8 cellular contexts compared by ENCODE assay signal in genomic region chr14:31026395-31027096, GRCh38. TPM values are rescaled to one million over a fixed set of nuclear protein-coding genes. Genes with fewer than 3 reads are reported as not detected.
DNase-seq lines count a peak whose midpoint lies in the region; ATAC-seq and TF ChIP-seq lines count a peak whose summit lies in the region.

No MANE protein-coding gene starts in this region.

- H4K20me1 ChIP-seq in PC-3 (ENCODE audit: low read length): peaks cover 28% of the 10 kb centered on the region

- no peaks in the 10 kb centered on the region for H3K9me3 ChIP-seq in PC-3 (ENCODE audit: low read length)
- H3K9me3 ChIP-seq in muscle layer of colon (ENCODE audit: low read length): no peaks in the 10 kb centered on the region

- H3K9ac ChIP-seq in PC-3 (ENCODE audit: low read length): peak overlapping the region; percentile 99
- peak overlapping the region; percentile 87 for H3K9ac ChIP-seq in muscle layer of colon (ENCODE audit: low read length)

- H3K9me2 ChIP-seq in PC-3 (replicated peaks; ENCODE audit: low read length): no peaks in the 10 kb centered on the region

- peak; percentile 95 for DNase-seq in DMS53 (lab: John Stamatoyannopoulos, UW)
- peak; percentile 91 for DNase-seq in Jurkat, Clone E6-1 (ENCODE audit: low read depth, low spot score)
- peak; percentile 98 for DNase-seq in PC-3
- DNase-seq in activated T-cell treated with anti-CD3 and anti-CD28 coated beads, Interleukin-2, amount 50 U/mL, for 4 hours: peak; percentile 85
- DNase-seq in stimulated activated CD8-positive, alpha-beta memory T cell treated with anti-CD3 and anti-CD28 coated beads, Interleukin-7, amount 100 ng/mL, for 1 hour (ENCODE audit: low read depth in 2 of 2): peak; percentile 78 to 82

- no peak for TF ChIP-seq CTCF in PC-3 (conservative IDR thresholded peaks at IDR 0.05; ENCODE audit: low read depth, low read length)

- intact Hi-C loops in PC-3 (cut with micrococcal nuclease): loop anchor here (1.0 to 2.0 kb wide), 3 partner anchors 46 to 64 kb away; no protein-coding TSS in a partner anchor

- peaks cover 7% of the 10 kb centered on the region; the same call in 1 of the 2 replicates for H3K36me3 ChIP-seq in PC-3 (ENCODE audit: low read depth, low read length)
- H3K36me3 ChIP-seq in muscle layer of colon (ENCODE audit: insufficient read depth, low read length): no peaks in the 10 kb centered on the region

- no peaks in the 10 kb centered on the region for H3K27me3 Mint-ChIP-seq in activated T-cell treated with anti-CD3 and anti-CD28 coated beads, Interleukin-2, amount 50 U/mL, for 4 hours (ENCODE audit: low read depth)

- POLR2A ChIA-PET in PC-3 (lab: Charles Lee; ENCODE audit: unreplicated experiment): interaction anchor here (0.5 to 0.9 kb wide), 10 partner anchors 21 to 1050 kb away, joined by 3 to 11 read pairs (median 4); no protein-coding TSS in a partner anchor

- H3K4me1 ChIP-seq in PC-3 (ENCODE audit: insufficient read depth, low read length) (peaks cover 20% of the 10 kb centered on the region), muscle layer of colon (ENCODE audit: insufficient read depth, low read length) (peaks cover 18% of the 10 kb centered on the region)

- TSS peak; percentile 71 for BruUV-seq in PC-3 (replicated peaks; lab: Mats Ljungman, UMichigan)

- peak overlapping the region; percentile 88 for H3K4me2 ChIP-seq in PC-3 (ENCODE audit: low read length)

- H3K27me3 ChIP-seq in PC-3 (ENCODE audit: low read length) (no peaks in the 10 kb centered on the region), muscle layer of colon (ENCODE audit: control insufficient read depth in 1 of 2, insufficient read depth in 2 of 2, low read length in 2 of 2) (no peaks in the 10 kb centered on the region)

- no peaks in the 10 kb centered on the region for H3K9me3 Mint-ChIP-seq in activated T-cell treated with anti-CD3 and anti-CD28 coated beads, Interleukin-2, amount 50 U/mL, for 4 hours

- peaks cover 5% of the 10 kb centered on the region for H3F3A ChIP-seq in PC-3 (ENCODE audit: low read length, unreplicated experiment)

- H3K4me3 ChIP-seq in Jurkat, Clone E6-1 (ENCODE audit: low read length): peak overlapping the region; percentile 90
- H3K4me3 ChIP-seq in PC-3 (ENCODE audit: low read length) (peak overlapping the region; percentile 72), muscle layer of colon (ENCODE audit: low read depth in 1 of 2, low read length in 2 of 2) (peak overlapping the region; percentile 89 to 92)

- H2AFZ ChIP-seq in PC-3 (ENCODE audit: low read length): peak overlapping the region; percentile 80

- peaks cover 4% of the 10 kb centered on the region for H3K36me3 Mint-ChIP-seq in activated T-cell treated with anti-CD3 and anti-CD28 coated beads, Interleukin-2, amount 50 U/mL, for 4 hours (ENCODE audit: insufficient read depth)

- H3K27ac ChIP-seq in PC-3 (ENCODE audit: low read length) (peak overlapping the region; percentile 84), muscle layer of colon (ENCODE audit: low read depth, low read length) (peak overlapping the region; percentile 96)

- peak overlapping the region; percentile 98 for H3K4me3 Mint-ChIP-seq in activated T-cell treated with anti-CD3 and anti-CD28 coated beads, Interleukin-2, amount 50 U/mL, for 4 hours

- ATAC-seq in GM21717 (IDR thresholded peaks at IDR 0.05; ENCODE audit: unreplicated experiment): peak; percentile 84
- ATAC-seq in PC-3: peak; percentile 93
- peak; percentile 90 to 91 for ATAC-seq in activated T-cell treated with anti-CD3 and anti-CD28 coated beads, Interleukin-2, amount 50 U/mL, for 4 hours
- peak; percentile 98 for ATAC-seq in esophagus mucosa

- CTCF ChIA-PET in PC-3 (lab: Charles Lee): interaction anchor here (0.6 kb wide), 1 partner anchor 74 kb away, joined by 6 read pairs; no protein-coding TSS in a partner anchor

- H3K4me1 Mint-ChIP-seq in activated T-cell treated with anti-CD3 and anti-CD28 coated beads, Interleukin-2, amount 50 U/mL, for 4 hours (ENCODE audit: low read depth): peaks cover 56% of the 10 kb centered on the region

- peaks cover 46% of the 10 kb centered on the region for H3K79me2 ChIP-seq in PC-3 (ENCODE audit: low read length)

RNA-seq across cellular contexts. Expression of gene STRN3, which starts 0.4 kb away (rescaled TPM):
- polyA plus RNA-seq in Jurkat, Clone E6-1 (2012; ENCODE audit: insufficient read depth, insufficient read length): 14.2 TPM
- total RNA-seq in PC-3 (2014; rRNA removed): 36.9 and 41.4 TPM in 2 replicates
- 10 to 100 TPM; 21.4 to 24.1 (median 23.3) TPM for total RNA-seq in activated T-cell treated with anti-CD3 and anti-CD28 coated beads, Interleukin-2, amount 50 U/mL, for 4 hours
- total RNA-seq in esophagus mucosa: 24.5 TPM

RNA-seq across cellular contexts. Expression of gene AP4S1, which starts 1.1 kb away (rescaled TPM):
- 3.7 TPM for polyA plus RNA-seq in Jurkat, Clone E6-1 (2012; ENCODE audit: insufficient read depth, insufficient read length)
- total RNA-seq in PC-3 (2014; rRNA removed) (3.0 and 3.2 TPM in 2 replicates), esophagus mucosa (5.1 TPM)
- 10 to 100 TPM; 11.5 to 12.8 (median 12.2) TPM for total RNA-seq in activated T-cell treated with anti-CD3 and anti-CD28 coated beads, Interleukin-2, amount 50 U/mL, for 4 hours

Comparison
In these comparisons a context has a peak if more than half of its experiments do, and no peak if none do; other contexts are left out.
1. Peak in every context shown above with its lines: DNase-seq, ATAC-seq, H3K4me3 ChIP-seq and H3K27ac ChIP-seq.